23 cellular contexts compared by ENCODE assay signal in the genomic region with DNA sequence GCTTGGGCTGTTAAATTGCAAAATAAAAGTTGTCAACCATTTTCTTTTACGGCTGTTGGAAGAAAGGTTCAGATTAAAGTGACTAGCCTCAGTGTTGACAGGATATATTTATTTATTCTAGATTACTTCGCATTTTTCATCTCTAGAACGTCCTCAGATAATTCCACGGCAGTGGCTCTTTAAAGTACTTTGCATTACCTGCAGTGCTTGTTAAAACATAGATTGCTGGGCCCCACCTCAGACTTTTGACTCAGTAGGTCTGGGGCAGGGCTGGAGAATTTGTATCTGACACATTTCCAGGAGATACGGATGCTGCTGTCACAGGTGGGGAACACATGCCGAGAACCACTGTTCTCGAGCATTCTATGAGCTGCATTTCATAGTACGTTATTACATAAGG.
DNase-seq lines count a peak whose midpoint lies in the region; ATAC-seq and TF ChIP-seq lines count a peak whose summit lies in the region.
"Had no signal": no experiment of that assay in that cellular context is flagged by ENCODE, and none has a peak within 500 bp of the region (broad histone marks: within the 10 kb centered on the region; RNA-seq: fewer than 3 reads in every experiment).

No MANE protein-coding gene starts in this region.

- no peak overlapping the region for H3K27ac ChIP-seq in Karpas-422 (ENCODE audit: low read length)
- H3K27ac ChIP-seq in transverse colon = peak overlapping the region in 2 of 4 donors; percentile 2 to 6
- H3K27ac ChIP-seq: 22Rv1; A549; BLaER1 treated with 17β-estradiol and CSF1 and Interleukin-3, amounts not matched to agents 10 nM and 100 nM; C4-2B had no signal

- intact Hi-C loops in mucosa of descending colon (cut with DNase I, micrococcal nuclease) (no loop called here), transverse colon (cut with DNase I; ENCODE audit: low total_unique reads) (no loop called here)

- H3K27ac Mint-ChIP-seq in activated CD4-positive, alpha-beta T cell treated with anti-CD3 and anti-CD28 coated beads, Interleukin-2, amount 10 ng/mL, durations not matched to agents 7 days and 5 days = no peak overlapping the region
- H3K27ac Mint-ChIP-seq: B cell; CD4-positive, alpha-beta memory T cell; CD4-positive, CD25-positive, alpha-beta regulatory T cell; CD8-positive, alpha-beta memory T cell had no signal

- H2AFZ ChIP-seq in Karpas-422 (ENCODE audit: low read length) = 0 out of 2 replicates have a peak overlapping the region, but pooled peaks have one; percentile 50

- no peak overlapping the region for H3K9ac ChIP-seq in Karpas-422 (ENCODE audit: low read length)
- H3K9ac ChIP-seq: BLaER1 treated with 17β-estradiol and CSF1 and Interleukin-3, amounts not matched to agents 10 nM and 100 nM had no signal

- H3K9me2 ChIP-seq in Karpas-422 (replicated peaks; ENCODE audit: insufficient read depth, low read length) = no peaks in the 10 kb centered on the region

- H3K9me3 ChIP-seq in Karpas-422 (ENCODE audit: low read length) (no peaks in the 10 kb centered on the region), mucosa of descending colon (no peaks in the 10 kb centered on the region), transverse colon (no peaks in the 10 kb centered on the region)
- H3K9me3 ChIP-seq: A549; BLaER1 treated with 17β-estradiol and CSF1 and Interleukin-3, amounts not matched to agents 10 nM and 100 nM had no signal

- no peaks in the 10 kb centered on the region for H3K27me3 ChIP-seq in Karpas-422 (ENCODE audit: low read length)
- no peaks in the 10 kb centered on the region for H3K27me3 ChIP-seq in transverse colon
- H3K27me3 ChIP-seq: BLaER1 treated with 17β-estradiol and CSF1 and Interleukin-3, amounts not matched to agents 10 nM and 100 nM had no signal

- CTCF ChIA-PET in activated CD4-positive, alpha-beta T cell treated with anti-CD3 and anti-CD28 coated beads, Interleukin-2, amount 10 ng/mL, durations not matched to agents 7 days and 5 days (lab: Charles Lee) = no interaction called here

- no peaks in the 10 kb centered on the region for H4K20me1 ChIP-seq in Karpas-422 (ENCODE audit: insufficient read depth, low read depth, low read length)
- H4K20me1 ChIP-seq: BLaER1 treated with 17β-estradiol and CSF1 and Interleukin-3, amounts not matched to agents 10 nM and 100 nM had no signal

- DNase-seq in Karpas-422 = no peak
- DNase-seq in mucosa of descending colon = peak in 1 of 3 donors; percentile 49
- DNase-seq in transverse colon = peak; percentile 20
- no peak for DNase-seq in stimulated activated naive CD4-positive, alpha-beta T cell (lab: John Stamatoyannopoulos, UW)
- DNase-seq in activated CD4-positive, alpha-beta T cell treated with anti-CD3 and anti-CD28 coated beads, Interleukin-2, amount 10 ng/mL, durations not matched to agents 7 days and 5 days = no peak
- DNase-seq: AML-193; CD4-positive, alpha-beta memory T cell; CD4-positive, CD25-positive, alpha-beta regulatory T cell; CD8-positive, alpha-beta memory T cell; COR-L47; DMS 273 treated with DMSO at 0.1 percent for 48 hours; DMS153; DMS53; DMS79; DND-41; EL; GDM1 had no signal

- H3K79me2 ChIP-seq in Karpas-422 (ENCODE audit: low read length) = no peaks in the 10 kb centered on the region

- H3K36me3 ChIP-seq in Karpas-422 (ENCODE audit: insufficient read depth, low read length) = no peaks in the 10 kb centered on the region; the same call in 1 of the 2 replicates
- H3K36me3 ChIP-seq in mucosa of descending colon (ENCODE audit: low read depth) = no peaks in the 10 kb centered on the region
- H3K36me3 ChIP-seq in transverse colon = no peaks in the 10 kb centered on the region
- H3K36me3 ChIP-seq: BLaER1 treated with 17β-estradiol and CSF1 and Interleukin-3, amounts not matched to agents 10 nM and 100 nM had no signal

- H3K4me3 ChIP-seq in Karpas-422 (ENCODE audit: low read length) (no peak overlapping the region), mucosa of descending colon (no peak overlapping the region), transverse colon (no peak overlapping the region)
- H3K4me3 ChIP-seq: A549; BLaER1 treated with 17β-estradiol and CSF1 and Interleukin-3, amounts not matched to agents 10 nM and 100 nM; GM12878 had no signal

- TF ChIP-seq POLR2A in transverse colon (IDR thresholded peaks at IDR 0.05) = no peak

- no peaks in the 10 kb centered on the region for H3K36me3 Mint-ChIP-seq in activated CD4-positive, alpha-beta T cell treated with anti-CD3 and anti-CD28 coated beads, Interleukin-2, amount 10 ng/mL, durations not matched to agents 7 days and 5 days (ENCODE audit: low read depth)
- H3K36me3 Mint-ChIP-seq: CD4-positive, alpha-beta memory T cell; CD4-positive, CD25-positive, alpha-beta regulatory T cell had no signal

- no peaks in the 10 kb centered on the region for H3K4me1 ChIP-seq in Karpas-422 (ENCODE audit: low read length)
- H3K4me1 ChIP-seq in mucosa of descending colon (ENCODE audit: low read depth) = no peaks in the 10 kb centered on the region
- H3K4me1 ChIP-seq in transverse colon = peaks cover 0 to 11% (median 0%) of the 10 kb centered on the region in 4 donors
- H3K4me1 ChIP-seq: A549; BLaER1 treated with 17β-estradiol and CSF1 and Interleukin-3, amounts not matched to agents 10 nM and 100 nM had no signal

- no peak overlapping the region for H3K4me3 Mint-ChIP-seq in activated CD4-positive, alpha-beta T cell treated with anti-CD3 and anti-CD28 coated beads, Interleukin-2, amount 10 ng/mL, durations not matched to agents 7 days and 5 days
- H3K4me3 Mint-ChIP-seq: B cell; CD4-positive, alpha-beta memory T cell; CD4-positive, CD25-positive, alpha-beta regulatory T cell; CD8-positive, alpha-beta memory T cell had no signal

- TF ChIP-seq CTCF in mucosa of descending colon (IDR thresholded peaks at IDR 0.05) (no peak), transverse colon (IDR thresholded peaks at IDR 0.05) (no peak)

- H3K27me3 Mint-ChIP-seq in activated CD4-positive, alpha-beta T cell treated with anti-CD3 and anti-CD28 coated beads, Interleukin-2, amount 10 ng/mL, durations not matched to agents 7 days and 5 days = no peaks in the 10 kb centered on the region
- H3K27me3 Mint-ChIP-seq: B cell; CD4-positive, CD25-positive, alpha-beta regulatory T cell; CD8-positive, alpha-beta memory T cell had no signal

- no peaks in the 10 kb centered on the region for H3K9me3 Mint-ChIP-seq in activated CD4-positive, alpha-beta T cell treated with anti-CD3 and anti-CD28 coated beads, Interleukin-2, amount 10 ng/mL, durations not matched to agents 7 days and 5 days
- H3K9me3 Mint-ChIP-seq: CD4-positive, alpha-beta memory T cell; CD8-positive, alpha-beta memory T cell had no signal

- in situ Hi-C loops in transverse colon (cut with MboI; ENCODE audit: low pct_ligation_motif_present in 1 of 4, low pct_unique_long_range_greater_than_20kb in 1 of 4, low sequenced_read_pairs in 3 of 4) = no loop called here

- POLR2A ChIA-PET in activated CD4-positive, alpha-beta T cell treated with anti-CD3 and anti-CD28 coated beads, Interleukin-2, amount 10 ng/mL, durations not matched to agents 7 days and 5 days (lab: Charles Lee) = no interaction called here

- no peak overlapping the region for H3K4me2 ChIP-seq in Karpas-422 (ENCODE audit: low read depth, low read length, poor library complexity, severe bottlenecking)
- H3K4me2 ChIP-seq: A549; BLaER1 treated with 17β-estradiol and CSF1 and Interleukin-3, amounts not matched to agents 10 nM and 100 nM had no signal

- peak; percentile 66 for ATAC-seq in mucosa of descending colon
- ATAC-seq: A549, GM12878 had no signal

- no peaks in the 10 kb centered on the region for H3K4me1 Mint-ChIP-seq in activated CD4-positive, alpha-beta T cell treated with anti-CD3 and anti-CD28 coated beads, Interleukin-2, amount 10 ng/mL, durations not matched to agents 7 days and 5 days
- H3K4me1 Mint-ChIP-seq: B cell; CD4-positive, alpha-beta memory T cell; CD4-positive, CD25-positive, alpha-beta regulatory T cell; CD8-positive, alpha-beta memory T cell had no signal

- WGBS in transverse colon (ENCODE audit: low coverage in 1 of 2), 2 donors = 56 to 63% methylated on average over 8 of the region's 8 CpGs

- no peak for TF ChIP-seq EP300 in transverse colon (IDR thresholded peaks at IDR 0.05; ENCODE audit: low read depth)
